In genomic region chr10:32253300-32253699, GRCh38 we compare ENCODE assay signal across 1 cellular context.
TF ChIP-seq lines count a peak whose summit lies in the region.

No MANE protein-coding gene starts in this region.

TF ChIP-seq in H1, 55 proteins besides CTCF, POLR2A, EP300 and RAD21 (continued from another document):
- TF ChIP-seq TAF7 (optimal IDR thresholded peaks at IDR 0.05; ENCODE audit: borderline replicate concordance, low read depth, low read length) (no peak), ZNF274 (IDR thresholded peaks at IDR 0.05; ENCODE audit: borderline replicate concordance, extremely low read depth, low read length) (no peak), TBP (IDR thresholded peaks at IDR 0.05; ENCODE audit: low read depth, low read length) (no peak), SAP30 (IDR thresholded peaks at IDR 0.05; ENCODE audit: insufficient read depth, insufficient replicate concordance, low read length) (no peak), USF2 (IDR thresholded peaks at IDR 0.05; ENCODE audit: low read length) (no peak), KDM5A (IDR thresholded peaks at IDR 0.05; ENCODE audit: low read length) (no peak)
